In the genomic region with DNA sequence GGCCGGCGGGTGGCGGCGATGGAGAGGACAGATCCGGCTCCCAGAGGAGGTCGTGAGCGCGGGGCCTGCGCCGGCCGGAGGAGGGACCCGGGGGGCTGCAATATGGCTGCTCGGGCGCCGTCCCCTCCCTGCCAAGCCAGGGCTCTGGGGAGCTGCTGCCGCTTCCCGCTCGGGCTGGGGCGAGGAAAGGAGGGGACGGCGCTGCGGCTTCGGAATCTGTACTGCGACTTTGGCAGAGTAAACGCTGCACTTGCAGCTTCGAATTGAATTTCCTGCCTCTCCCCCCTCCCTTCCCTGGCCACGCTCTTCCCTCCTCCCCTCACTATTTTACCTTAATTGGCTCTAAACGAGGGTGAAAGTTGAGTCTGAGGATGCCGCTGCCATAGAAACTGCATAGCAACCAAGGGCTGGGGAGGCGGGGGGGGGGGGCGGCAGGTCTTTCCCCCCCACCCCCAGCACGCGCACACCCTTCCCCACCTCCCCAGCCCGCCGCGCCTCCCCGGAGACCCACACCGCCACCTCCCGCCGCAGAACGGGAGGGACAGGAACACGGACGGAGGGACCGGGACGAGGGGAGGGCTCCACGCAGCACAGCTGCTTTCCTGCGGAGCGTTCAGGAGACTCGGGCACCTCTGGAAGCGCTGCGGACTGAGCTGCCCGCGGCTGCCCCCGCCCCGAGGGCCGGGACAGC, we compare ENCODE assay signal across 8 cellular contexts.
DNase-seq lines count a peak whose midpoint lies in the region; ATAC-seq and TF ChIP-seq lines count a peak whose summit lies in the region.

No MANE protein-coding gene starts in this region.

- H3K9me3 ChIP-seq in right atrium auricular region, result no peaks in the 10 kb centered on the region

- peaks cover 0 to 19% of the 10 kb centered on the region in 2 donors for H3K4me1 ChIP-seq in right atrium auricular region

- H3K4me3 ChIP-seq in right atrium auricular region, result peak overlapping the region; percentile 38 to 64

- peak; percentile 52 for ATAC-seq in GM21367 (IDR thresholded peaks at IDR 0.05; ENCODE audit: unreplicated experiment)

- DNase-seq in NCI-H2227 treated with DMSO at 0.1 percent for 48 hours (lab: John Stamatoyannopoulos, UW), result peak; percentile 52
- DNase-seq in activated naive CD4-positive, alpha-beta T cell treated with anti-CD3 and anti-CD28 coated beads, Interleukin-2, amount 50 U/mL, for 16 hours, result peak; percentile 43
- DNase-seq in right atrium auricular region (ENCODE audit: low spot score), result no peak
- peak; percentile 73 for DNase-seq in putamen (ENCODE audit: low spot score)
- no peak for DNase-seq in Kasumi-1 (lab: John Stamatoyannopoulos, UW)
- DNase-seq in NCI-H1436 treated with DMSO at 0.1 percent for 48 hours (lab: John Stamatoyannopoulos, UW), result no peak

- no peaks in the 10 kb centered on the region for H3K36me3 ChIP-seq in right atrium auricular region

- peak; percentile 29 for TF ChIP-seq CTCF in C4-2B (conservative IDR thresholded peaks at IDR 0.05)
- peak in 1 of 2 donors; percentile 24 for TF ChIP-seq CTCF in right atrium auricular region (IDR thresholded peaks at IDR 0.05)

- H3K27me3 ChIP-seq in right atrium auricular region, result peaks cover 0 to 5% of the 10 kb centered on the region in 2 donors

- H3K27ac ChIP-seq in C4-2B (no peak overlapping the region), right atrium auricular region (peak overlapping the region in 1 of 2 donors; percentile 9)

Comparison
In these comparisons a context has a peak if more than half of its experiments do, and no peak if none do; other contexts are left out.
1. DNase-seq: peak in NCI-H2227 treated with DMSO at 0.1 percent for 48 hours (single experiment), activated naive CD4-positive, alpha-beta T cell treated with anti-CD3 and anti-CD28 coated beads, Interleukin-2, amount 50 U/mL, for 16 hours (single experiment) and putamen (single experiment); none in right atrium auricular region (single experiment), Kasumi-1 (0 of 2) and NCI-H1436 treated with DMSO at 0.1 percent for 48 hours (single experiment).